Comparison of ENCODE assay signal across 1 cellular context in the genomic region with DNA sequence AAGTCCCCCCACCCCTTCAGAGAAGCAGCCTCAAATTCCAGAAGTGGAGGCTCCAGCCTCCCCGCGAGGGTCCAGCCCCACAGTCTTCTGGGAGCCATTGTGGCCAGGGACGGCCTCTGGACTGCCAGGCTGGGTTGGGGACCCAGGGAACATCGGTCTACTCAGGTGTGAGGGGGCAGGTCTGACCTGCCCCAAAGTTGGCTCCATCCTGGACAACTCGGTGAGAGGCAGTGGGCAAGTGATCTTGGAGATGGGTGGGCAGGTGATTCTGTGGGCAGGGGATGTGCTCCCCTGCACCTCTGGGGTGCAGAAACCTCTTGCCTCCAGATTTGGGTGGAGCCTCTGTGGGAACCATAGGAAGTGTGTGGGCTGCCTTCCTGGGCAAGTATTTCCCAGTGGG.
TF ChIP-seq lines count a peak whose summit lies in the region.

No MANE protein-coding gene starts in this region.

TF ChIP-seq in H1, 55 proteins besides CTCF, POLR2A, EP300 and RAD21:
- TF ChIP-seq, protein P1, sequence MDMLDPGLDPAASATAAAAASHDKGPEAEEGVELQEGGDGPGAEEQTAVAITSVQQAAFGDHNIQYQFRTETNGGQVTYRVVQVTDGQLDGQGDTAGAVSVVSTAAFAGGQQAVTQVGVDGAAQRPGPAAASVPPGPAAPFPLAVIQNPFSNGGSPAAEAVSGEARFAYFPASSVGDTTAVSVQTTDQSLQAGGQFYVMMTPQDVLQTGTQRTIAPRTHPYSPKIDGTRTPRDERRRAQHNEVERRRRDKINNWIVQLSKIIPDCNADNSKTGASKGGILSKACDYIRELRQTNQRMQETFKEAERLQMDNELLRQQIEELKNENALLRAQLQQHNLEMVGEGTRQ (IDR thresholded peaks at IDR 0.05; ENCODE audit: low read length) = no peak
- TF ChIP-seq EZH2 (IDR thresholded peaks at IDR 0.05; ENCODE audit: low read depth, low read length, severe bottlenecking) (no peak), GTF2F1 (IDR thresholded peaks at IDR 0.05; ENCODE audit: borderline replicate concordance, low read depth, low read length) (no peak), ASH2L (IDR thresholded peaks at IDR 0.05; ENCODE audit: low read length) (no peak), SP4 (IDR thresholded peaks at IDR 0.05; ENCODE audit: low read length) (no peak), JUN (IDR thresholded peaks at IDR 0.05; ENCODE audit: low read depth, low read length) (no peak), HDAC2 (IDR thresholded peaks at IDR 0.05; ENCODE audit: borderline replicate concordance in 1 of 2, low read depth in 2 of 2, low read length in 2 of 2) (no peak), NANOG (IDR thresholded peaks at IDR 0.05; ENCODE audit: insufficient read depth, low read depth, low read length, poor library complexity, severe bottlenecking) (no peak), FOSL1 (IDR thresholded peaks at IDR 0.05; ENCODE audit: insufficient read depth, low read depth, low read length) (no peak), JUND (IDR thresholded peaks at IDR 0.05; ENCODE audit: low read length) (no peak), CEBPB (IDR thresholded peaks at IDR 0.05; ENCODE audit: low read depth, low read length) (no peak), CREB1 (IDR thresholded peaks at IDR 0.05) (no peak), PHF8 (conservative IDR thresholded peaks at IDR 0.05; ENCODE audit: low read depth, low read length) (no peak), KDM1A (IDR thresholded peaks at IDR 0.05; ENCODE audit: borderline replicate concordance, low read length) (no peak), POLR2AphosphoS5 (IDR thresholded peaks at IDR 0.05; ENCODE audit: low read depth, low read length) (no peak)
- TF ChIP-seq, protein P2, sequence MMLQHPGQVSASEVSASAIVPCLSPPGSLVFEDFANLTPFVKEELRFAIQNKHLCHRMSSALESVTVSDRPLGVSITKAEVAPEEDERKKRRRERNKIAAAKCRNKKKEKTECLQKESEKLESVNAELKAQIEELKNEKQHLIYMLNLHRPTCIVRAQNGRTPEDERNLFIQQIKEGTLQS (IDR thresholded peaks at IDR 0.05; ENCODE audit: insufficient read depth, low read depth, low read length) = no peak
